Comparison of ENCODE assay signal across 8 cellular contexts in the genomic region with DNA sequence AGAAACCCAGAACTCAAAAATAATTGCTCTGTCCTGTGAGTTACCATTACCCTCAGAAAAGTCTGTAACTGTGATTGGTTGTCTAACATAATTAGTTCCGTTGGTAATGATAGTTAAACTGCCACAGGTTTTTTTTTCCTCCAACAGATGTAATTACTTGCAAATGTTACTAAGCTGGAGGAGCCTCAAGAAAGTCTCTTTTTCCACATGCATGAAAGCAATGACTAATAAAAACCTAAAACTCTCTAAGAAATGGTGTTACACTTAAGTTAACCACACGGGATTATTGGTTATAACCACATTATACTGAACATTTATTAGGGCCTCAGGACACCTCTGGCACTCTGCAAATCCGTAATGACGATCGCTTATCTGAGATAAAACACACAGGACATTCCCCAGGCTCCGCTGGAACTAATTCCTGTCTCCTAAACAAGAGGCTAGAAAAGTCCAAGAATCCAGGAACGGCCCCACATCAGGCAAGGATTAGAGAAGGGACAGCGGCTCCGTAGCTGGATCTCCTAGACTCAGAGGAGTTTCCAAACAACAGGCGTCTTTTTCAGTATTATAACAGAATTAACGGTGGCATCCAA. TPM values are rescaled to one million over a fixed set of nuclear protein-coding genes. Genes with fewer than 3 reads are reported as not detected.
DNase-seq lines count a peak whose midpoint lies in the region; ATAC-seq and TF ChIP-seq lines count a peak whose summit lies in the region.

No MANE protein-coding gene starts in this region.

- ATAC-seq in GM18909 (IDR thresholded peaks at IDR 0.05; ENCODE audit: poor library complexity, unreplicated experiment) = peak; percentile 30
- peak; percentile 27 for ATAC-seq in RWPE2 (ENCODE audit: low read depth)
- no peak for ATAC-seq in memory B cell (ENCODE audit: low read depth)
- no peak for ATAC-seq in GM18867 (IDR thresholded peaks at IDR 0.05; ENCODE audit: unreplicated experiment)

- CTCF ChIA-PET in AG04450 (lab: Charles Lee) = no interaction called here

- H3K27ac ChIP-seq in AG04450 (ENCODE audit: low read depth, low read length) = peak overlapping the region; percentile 86
- peak overlapping the region; percentile 41 for H3K27ac ChIP-seq in RWPE2 (ENCODE audit: poor library complexity, severe bottlenecking)
- H3K27ac ChIP-seq in urinary bladder (ENCODE audit: low read depth) = no peak overlapping the region

- 1% methylated on average over 11 of the region's 11 CpGs for WGBS in urinary bladder

- no peaks in the 10 kb centered on the region for H3K27me3 ChIP-seq in AG04450 (ENCODE audit: control insufficient read depth, insufficient read depth, low read length)
- H3K27me3 ChIP-seq in RWPE2 (ENCODE audit: insufficient read depth, poor library complexity, severe bottlenecking) = no peaks in the 10 kb centered on the region

- H3K9me3 Mint-ChIP-seq in memory B cell = peaks cover 6% of the 10 kb centered on the region

- TF ChIP-seq CTCF in AG04450 (IDR thresholded peaks at IDR 0.05; ENCODE audit: low read depth, low read length) (no peak), RWPE2 (IDR thresholded peaks at IDR 0.05; ENCODE audit: poor library complexity, severe bottlenecking) (no peak)

- peak overlapping the region; percentile 97 for H3K4me3 ChIP-seq in AG04450 (ENCODE audit: low read depth, low read length)
- H3K4me3 ChIP-seq in RWPE2 (ENCODE audit: severe bottlenecking) = peak overlapping the region; percentile 66
- H3K4me3 ChIP-seq in urinary bladder (ENCODE audit: low read depth, low read length) = peak overlapping the region; percentile 62

- no peaks in the 10 kb centered on the region for H3K4me1 ChIP-seq in RWPE2 (ENCODE audit: insufficient read depth, poor library complexity, severe bottlenecking)
- H3K4me1 ChIP-seq in urinary bladder (ENCODE audit: insufficient read depth) = no peaks in the 10 kb centered on the region

- H3K27me3 Mint-ChIP-seq in memory B cell = no peaks in the 10 kb centered on the region

- peak overlapping the region; percentile 93 for H3K4me3 Mint-ChIP-seq in memory B cell

- H3K27ac Mint-ChIP-seq in memory B cell = peak overlapping the region; percentile 70

- DNase-seq in AG04450 (ENCODE audit: low read depth, low spot score) = no peak
- no peak for DNase-seq in RWPE2 (ENCODE audit: low spot score)
- peak; percentile 49 for DNase-seq in ecto neural progenitor cell (ENCODE audit: low spot score)
- no peak for DNase-seq in memory B cell (ENCODE audit: low spot score in 2 of 2)
- DNase-seq in T1000 (lab: John Stamatoyannopoulos, UW) = no peak

- POLR2A ChIA-PET in AG04450 (lab: Yijun Ruan, JAX) = interaction anchor here (0.6 to 1.0 kb wide), 2 partner anchors 92 to 196 kb away, joined by 3 to 4 read pairs; partner anchors contain the start of gene ZNF180

- H3K4me1 Mint-ChIP-seq in memory B cell = peaks cover 9% of the 10 kb centered on the region

- H3K36me3 ChIP-seq in RWPE2 (ENCODE audit: low read depth) = peaks cover 20% of the 10 kb centered on the region
- H3K36me3 ChIP-seq in urinary bladder (ENCODE audit: insufficient read depth) = peaks cover 5% of the 10 kb centered on the region

- H3K36me3 Mint-ChIP-seq in memory B cell = peaks cover 23% of the 10 kb centered on the region

- H3K9me3 ChIP-seq in AG04450 (ENCODE audit: control insufficient read depth, insufficient read depth, low read length) (peaks cover 4% of the 10 kb centered on the region; the same call in 1 of the 2 replicates), RWPE2 (ENCODE audit: severe bottlenecking) (no peaks in the 10 kb centered on the region)

RNA-seq across cellular contexts. Expression of gene ZNF235, which starts 0.8 kb away (rescaled TPM):
- polyA plus RNA-seq in AG04450 (2011; rRNA removed) = 3.6 and 3.8 TPM in 2 replicates
- polyA minus RNA-seq in AG04450 (2011; rRNA and poly(A)+ RNA removed) = 4.7 and 6.1 TPM in 2 replicates
- 20.8 TPM for total RNA-seq in urinary bladder
- polyA plus RNA-seq in urinary bladder = 3.2 TPM

RNA-seq across cellular contexts. Expression of gene ZNF233, which starts 44.4 kb away (rescaled TPM):
- polyA plus RNA-seq in AG04450 (2011; rRNA removed) (1.3 and 2.0 TPM in 2 replicates), urinary bladder (1.4 TPM)
- 1.6 and 3.0 TPM in 2 replicates for polyA minus RNA-seq in AG04450 (2011; rRNA and poly(A)+ RNA removed)
- 3.1 TPM for total RNA-seq in urinary bladder

RNA-seq across cellular contexts. Expression of gene ZNF112, which starts 52.4 kb away (rescaled TPM):
- polyA plus RNA-seq in AG04450 (2011; rRNA removed) = 5.2 and 6.9 TPM in 2 replicates
- 6.4 and 10.4 TPM in 2 replicates for polyA minus RNA-seq in AG04450 (2011; rRNA and poly(A)+ RNA removed)
- total RNA-seq in urinary bladder = 18.7 TPM
- polyA plus RNA-seq in urinary bladder = 2.7 TPM

Comparison
In these comparisons a context has a peak if more than half of its experiments do, and no peak if none do; other contexts are left out.
1. ATAC-seq: peak in GM18909 (single experiment) and RWPE2 (single experiment); none in memory B cell (single experiment) and GM18867 (single experiment).
2. Peak in every context shown above with its lines, with median percentiles within 50 percentile points of each other: H3K4me3 ChIP-seq.